In genomic region chr5:88940712-88941111, GRCh38 we compare ENCODE assay signal across 11 cellular contexts. TPM values are rescaled to one million over a fixed set of nuclear protein-coding genes. Genes with fewer than 3 reads are reported as not detected.
DNase-seq lines count a peak whose midpoint lies in the region; ATAC-seq and TF ChIP-seq lines count a peak whose summit lies in the region.
"Had no signal": no experiment of that assay in that cellular context is flagged by ENCODE, and none has a peak within 500 bp of the region (broad histone marks: within the 10 kb centered on the region; RNA-seq: fewer than 3 reads in every experiment).

No MANE protein-coding gene starts in this region.

- H3K36me3 ChIP-seq in tibial nerve (no peaks in the 10 kb centered on the region), mammary epithelial cell (ENCODE audit: insufficient read depth, low read length) (no peaks in the 10 kb centered on the region), mucosa of descending colon (ENCODE audit: low read depth) (no peaks in the 10 kb centered on the region)

- no peaks in the 10 kb centered on the region for H3K79me2 ChIP-seq in mammary epithelial cell (ENCODE audit: insufficient read depth, low read length)

- no peak for TF ChIP-seq EP300 in tibial nerve (IDR thresholded peaks at IDR 0.05)

- H3K27ac ChIP-seq in tibial nerve (no peak overlapping the region), mammary epithelial cell (ENCODE audit: insufficient read depth, low read depth, low read length) (no peak overlapping the region)

- H3K27me3 ChIP-seq in tibial nerve (no peaks in the 10 kb centered on the region), mammary epithelial cell (ENCODE audit: insufficient read depth, low read length) (peaks cover 8% of the 10 kb centered on the region)

- dilution Hi-C loops in mammary epithelial cell (cut with HindIII; ENCODE audit: low sequenced_read_pairs): no loop called here

- TF ChIP-seq POLR2A in tibial nerve (IDR thresholded peaks at IDR 0.05): no peak

- H4K20me1 ChIP-seq in mammary epithelial cell (ENCODE audit: insufficient read depth, low read length): no peaks in the 10 kb centered on the region

- H2AFZ ChIP-seq in mammary epithelial cell (ENCODE audit: low read depth, low read length): no peak overlapping the region

- intact Hi-C loops in mammary epithelial cell (cut with micrococcal nuclease) (no loop called here), mucosa of descending colon (cut with DNase I, micrococcal nuclease) (loop anchor here in 1 of 2 donors (10.0 kb wide), 1 partner anchor 56 kb away; the partner anchor contains the start of gene MEF2C)

- BruUV-seq in mammary epithelial cell (replicated peaks; lab: Mats Ljungman, UMichigan): no TSS peak

- no peak overlapping the region for H3K4me2 ChIP-seq in mammary epithelial cell (ENCODE audit: insufficient read depth, low read depth, low read length)

- no peak overlapping the region for H3K9ac ChIP-seq in mammary epithelial cell (ENCODE audit: insufficient read depth, low read length)

- CTCF ChIA-PET in mammary epithelial cell (lab: Charles Lee; ENCODE audit: low non-redundant PET): no interaction called here

- in situ Hi-C loops in mammary epithelial cell (cut with MboI; ENCODE audit: low sequenced_read_pairs in 2 of 2): no loop called here

- peak; percentile 93 for ATAC-seq in GM18858 (IDR thresholded peaks at IDR 0.05; ENCODE audit: unreplicated experiment)
- ATAC-seq in GM21576 (IDR thresholded peaks at IDR 0.05; ENCODE audit: unreplicated experiment): peak; percentile 94
- peak; percentile 85 for ATAC-seq in HG03175 (IDR thresholded peaks at IDR 0.05; ENCODE audit: unreplicated experiment)
- ATAC-seq in mucosa of descending colon: no peak

- H3K4me3 ChIP-seq in tibial nerve: no peak overlapping the region
- no peak overlapping the region for H3K4me3 ChIP-seq in mammary epithelial cell (replicated peaks in 1 of 3; ENCODE audit: insufficient read depth in 1 of 3, low read depth in 2 of 3, low read length in 3 of 3)
- H3K4me3 ChIP-seq in mucosa of descending colon: no peak overlapping the region

- H3K9me3 ChIP-seq in tibial nerve (no peaks in the 10 kb centered on the region), mammary epithelial cell (replicated peaks; ENCODE audit: insufficient read depth, low read length) (no peaks in the 10 kb centered on the region), mucosa of descending colon (no peaks in the 10 kb centered on the region)

- no peak for TF ChIP-seq CTCF in tibial nerve (IDR thresholded peaks at IDR 0.05)
- no peak for TF ChIP-seq CTCF in mammary epithelial cell (conservative IDR thresholded peaks at IDR 0.05 in 1 of 2, IDR thresholded peaks at IDR 0.05 in 1 of 2; ENCODE audit: extremely low read depth in 1 of 2, insufficient read depth in 1 of 2, low read depth in 1 of 2, low read length in 2 of 2)
- TF ChIP-seq CTCF in mucosa of descending colon (IDR thresholded peaks at IDR 0.05): no peak

- 96 to 97% methylated on average over 1 of the region's 1 CpG for WGBS in tibial nerve, 2 donors
- 76% methylated on average over 1 of the region's 1 CpG for WGBS in mammary epithelial cell (ENCODE audit: low coverage, missing lambda C conversion rate)

- H3K4me1 ChIP-seq in tibial nerve: peaks cover 0 to 34% (median 12%) of the 10 kb centered on the region in 4 donors
- no peaks in the 10 kb centered on the region for H3K4me1 ChIP-seq in mammary epithelial cell (ENCODE audit: insufficient read depth, low read length)
- H3K4me1 ChIP-seq in mucosa of descending colon (ENCODE audit: low read depth): peaks cover 20% of the 10 kb centered on the region

- peak; percentile 1 for DNase-seq in midbrain (lab: John Stamatoyannopoulos, UW)
- no peak for DNase-seq in tibial nerve (ENCODE audit: low spot score in 2 of 2)
- DNase-seq in mammary epithelial cell: no peak
- DNase-seq in stimulated activated CD4-positive, alpha-beta T cell treated with anti-CD3 and anti-CD28 coated beads, Interleukin-4, amount 100 ng/mL, for 1 hour: no peak
- no peak for DNase-seq in mucosa of descending colon
- DNase-seq: activated CD4-positive, alpha-beta memory T cell treated with anti-CD3 and anti-CD28 coated beads, Interleukin-2, amount 10 ng/mL, durations not matched to agents 7 days and 5 days; endodermal cell; NK-92 treated with Interleukin-12 subunit alpha and Interleukin-12 subunit beta, amount 100 ng/mL, for 24 hours had no signal

RNA-seq across cellular contexts. Expression of gene MEF2C, which starts 57.7 kb away (rescaled TPM):
- total RNA-seq in tibial nerve: 10 to 100 TPM; 16.5 to 40.8 (median 29.1) TPM
- 1 to 10 TPM in 1 of 2 donors, not detected in 1; 1.3 TPM for total RNA-seq in mammary epithelial cell
- polyA plus RNA-seq in mammary epithelial cell: not detected
- polyA minus RNA-seq in mammary epithelial cell: not detected
- total RNA-seq in mucosa of descending colon: 10 to 100 TPM; 19.3 to 44.0 (median 32.6) TPM

Comparison
In these comparisons a context has a peak if more than half of its experiments do, and no peak if none do; other contexts are left out.
1. RNA of gene MEF2C, which starts 57.7 kb away (total RNA-seq): 16.5 to 40.8 TPM in tibial nerve and 19.3 to 44.0 TPM in mucosa of descending colon; 1.3 TPM in mammary epithelial cell; every median in the first group is over 4 times any median in the second.